Comparison of ENCODE assay signal across 17 cellular contexts in the genomic region with DNA sequence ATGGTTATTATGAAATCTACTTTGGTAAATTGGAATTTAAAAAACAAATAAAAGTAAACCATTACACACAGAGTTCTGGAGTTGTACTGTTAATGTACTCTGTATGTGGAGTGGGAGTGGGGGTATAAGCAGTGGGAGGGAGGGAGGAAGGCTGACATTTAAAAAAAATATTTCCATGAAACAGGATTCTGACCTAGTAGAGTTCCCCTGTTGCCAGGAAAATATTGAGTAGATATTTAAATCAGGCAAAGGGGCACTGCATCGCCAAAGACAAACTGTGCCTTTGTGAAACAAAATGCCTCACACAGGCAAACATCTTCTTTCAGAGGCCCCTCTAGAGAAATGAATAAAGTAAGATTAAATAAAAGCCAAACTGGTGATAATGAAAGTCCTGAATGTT.
A peak's percentile ranks its signal among the peaks of the same experiment; 100 is the strongest.
DNase-seq lines count a peak whose midpoint lies in the region; ATAC-seq, FAIRE-seq and TF ChIP-seq lines count a peak whose summit lies in the region.
"Had no signal": no experiment of that assay in that cellular context is flagged by ENCODE, and none has a peak within 500 bp of the region (broad histone marks: within the 10 kb centered on the region; RNA-seq: fewer than 3 reads in every experiment).

No MANE protein-coding gene starts in this region.

- TF ChIP-seq POLR2A in sigmoid colon (IDR thresholded peaks at IDR 0.05): no peak

- intact Hi-C loops in sigmoid colon (cut with DNase I): no loop called here

- H3K27ac Mint-ChIP-seq in chondrocyte (ENCODE audit: unreplicated experiment): peak overlapping the region; percentile 45
- H3K27ac Mint-ChIP-seq: B cell; CD8-positive, alpha-beta memory T cell; IgD-negative memory B cell had no signal

- no peak overlapping the region for H3K27ac ChIP-seq in iPS-20b (ENCODE audit: low read length)
- no peak overlapping the region for H3K27ac ChIP-seq in sigmoid colon
- H3K27ac ChIP-seq: BLaER1 treated with 17β-estradiol and CSF1 and Interleukin-3, amounts not matched to agents 10 nM and 100 nM had no signal

- peak overlapping the region; percentile 47; the same call in 1 of the 2 replicates for H3K9ac ChIP-seq in iPS-20b (ENCODE audit: low read depth, low read length)
- H3K9ac ChIP-seq: BLaER1 treated with 17β-estradiol and CSF1 and Interleukin-3, amounts not matched to agents 10 nM and 100 nM had no signal

- H3K27me3 Mint-ChIP-seq in chondrocyte (ENCODE audit: low read depth): no peaks in the 10 kb centered on the region
- H3K27me3 Mint-ChIP-seq: B cell; CD8-positive, alpha-beta memory T cell; IgD-negative memory B cell had no signal

- peaks cover 10% of the 10 kb centered on the region for H3K36me3 Mint-ChIP-seq in chondrocyte (ENCODE audit: low read depth)
- H3K36me3 Mint-ChIP-seq: CD8-positive, alpha-beta memory T cell; IgD-negative memory B cell had no signal

- H3K36me3 ChIP-seq in iPS-20b (ENCODE audit: insufficient read depth, low read depth, low read length): no peaks in the 10 kb centered on the region
- H3K36me3 ChIP-seq in sigmoid colon: no peaks in the 10 kb centered on the region
- H3K36me3 ChIP-seq: HAP-1 had no signal

- no peak for FAIRE-seq in HTR-8/SVneo (lab: Jason Lieb, UNC)
- FAIRE-seq: D721Med, G401.6, GM12891, GM19239, HepG2 had no signal

- H3K9me3 ChIP-seq in iPS-20b (ENCODE audit: insufficient read depth, low read depth, low read length): no peaks in the 10 kb centered on the region
- H3K9me3 ChIP-seq in sigmoid colon: peaks cover 0 to 3% (median 0%) of the 10 kb centered on the region in 4 donors
- H3K9me3 ChIP-seq: Caco-2 had no signal

- H3K27me3 ChIP-seq in iPS-20b (ENCODE audit: insufficient read depth, low read length) (no peaks in the 10 kb centered on the region), sigmoid colon (no peaks in the 10 kb centered on the region)
- H3K27me3 ChIP-seq: BLaER1 treated with 17β-estradiol and CSF1 and Interleukin-3, amounts not matched to agents 10 nM and 100 nM had no signal

- H3K4me1 Mint-ChIP-seq in chondrocyte (ENCODE audit: low read depth): peaks cover 36% of the 10 kb centered on the region
- H3K4me1 Mint-ChIP-seq: B cell; CD8-positive, alpha-beta memory T cell; IgD-negative memory B cell had no signal

- DNase-seq in chondrocyte (ENCODE audit: low spot score) (no peak), omental fat pad (ENCODE audit: low spot score) (no peak), HTR-8/SVneo (ENCODE audit: insufficient read length, low spot score) (no peak), sigmoid colon (no peak), COLO668 (lab: John Stamatoyannopoulos, UW; ENCODE audit: unreplicated experiment) (no peak)
- DNase-seq: Caco-2; CD8-positive, alpha-beta memory T cell had no signal

- TF ChIP-seq CTCF in chondrocyte (IDR thresholded peaks at IDR 0.05) (no peak), omental fat pad (IDR thresholded peaks at IDR 0.05) (no peak), sigmoid colon (IDR thresholded peaks at IDR 0.05) (no peak)

- peak; percentile 13 for ATAC-seq in omental fat pad (ENCODE audit: low FRiP score)
- ATAC-seq: HepG2 had no signal

- peaks cover 7% of the 10 kb centered on the region for H3K9me3 Mint-ChIP-seq in chondrocyte (ENCODE audit: low read depth)

- 90 to 92% methylated on average over 1 of the region's 1 CpG for WGBS in sigmoid colon, 2 donors

- H3K4me3 ChIP-seq in iPS-20b (ENCODE audit: low read length) (no peak overlapping the region), sigmoid colon (no peak overlapping the region)
- H3K4me3 ChIP-seq: BLaER1 treated with 17β-estradiol and CSF1 and Interleukin-3, amounts not matched to agents 10 nM and 100 nM; HAP-1 had no signal

- TF ChIP-seq EP300 in sigmoid colon (IDR thresholded peaks at IDR 0.05): no peak

- H3K4me1 ChIP-seq in iPS-20b (ENCODE audit: insufficient read depth, low read length) (peaks cover 18% of the 10 kb centered on the region; the same call in 1 of the 2 replicates), sigmoid colon (no peaks in the 10 kb centered on the region)
- H3K4me1 ChIP-seq: Caco-2, HAP-1 had no signal

- no peak overlapping the region for H3K4me3 Mint-ChIP-seq in chondrocyte (ENCODE audit: unreplicated experiment)
- H3K4me3 Mint-ChIP-seq: B cell; CD8-positive, alpha-beta memory T cell; IgD-negative memory B cell had no signal
